Comparison of ENCODE assay signal across 35 cellular contexts in genomic region chr10:23148214-23148613, GRCh38. TPM values are rescaled to one million over a fixed set of nuclear protein-coding genes. Genes with fewer than 3 reads are reported as not detected.
"Had no signal": no experiment of that assay in that cellular context is flagged by ENCODE, and none has a peak within 500 bp of the region (broad histone marks: within the 10 kb centered on the region; RNA-seq: fewer than 3 reads in every experiment).

No MANE protein-coding gene starts in this region.

- FAIRE-seq: kidney had no signal

- DNase-seq: dermis blood vessel endothelial cell; foreskin keratinocyte; heart left ventricle; kidney; left cardiac atrium; left lung; mesenchymal stem cell; mucosa of descending colon; naive B cell; nucleus accumbens; sigmoid colon; stimulated activated CD4-positive, alpha-beta T cell treated with anti-CD3 and anti-CD28 coated beads, Interleukin-2, amount 100 ng/mL, for 24 hours; stimulated activated CD4-positive, alpha-beta T cell treated with anti-CD3 and anti-CD28 coated beads, Interleukin-4, amount 100 ng/mL, for 24 hours; stimulated activated naive CD4-positive, alpha-beta T cell treated with Interleukin-2 at 50 U/mL for 16 hours; stomach; tibial artery had no signal

- H2AFZ ChIP-seq: hepatocyte, neural progenitor cell had no signal

- H3K4me1 ChIP-seq: esophagus muscularis mucosa, foreskin keratinocyte, gastroesophageal sphincter, left lung, neural progenitor cell, prostate gland, right atrium auricular region, sigmoid colon, stomach, tibial artery, upper lobe of left lung, vagina had no signal

- H3K36me3 ChIP-seq: esophagus muscularis mucosa, gastroesophageal sphincter, heart left ventricle, left lung, neural progenitor cell, prostate gland, right atrium auricular region, sigmoid colon, stomach, tibial artery, upper lobe of left lung, vagina had no signal

- H3K4me3 ChIP-seq: coronary artery, esophagus muscularis mucosa, gastroesophageal sphincter, heart left ventricle, hepatocyte, left lung, mucosa of descending colon, neural progenitor cell, prostate gland, right atrium auricular region, sigmoid colon, stomach, tibial artery, upper lobe of left lung, vagina had no signal

- H3K9me3 ChIP-seq: esophagus muscularis mucosa, gastroesophageal sphincter, heart left ventricle, left lung, mucosa of descending colon, prostate gland, right atrium auricular region, sigmoid colon, stomach, tibial artery, upper lobe of left lung, vagina had no signal

- H3K27me3 ChIP-seq: esophagus muscularis mucosa, gastroesophageal sphincter, hepatocyte, neural progenitor cell, right atrium auricular region, sigmoid colon, tibial artery, upper lobe of left lung, vagina had no signal

- H3K9ac ChIP-seq: neural progenitor cell had no signal

- H3K4me2 ChIP-seq: hepatocyte, neural progenitor cell had no signal

- H3K79me2 ChIP-seq: hepatocyte had no signal

- ATAC-seq: foreskin keratinocyte; gastroesophageal sphincter; heart left ventricle; left cardiac atrium; mucosa of descending colon; stimulated activated effector memory CD8-positive, alpha-beta T cell treated with anti-CD3 and anti-CD28 coated beads, Interleukin-12 subunit alpha, Interleukin-12 subunit beta, amount 100 ng/mL, for 72 hours had no signal

- H3K27ac ChIP-seq: coronary artery, epithelial cell of prostate, esophagus muscularis mucosa, foreskin keratinocyte, gastroesophageal sphincter, heart left ventricle, hepatocyte, left lung, neural progenitor cell, prostate gland, right atrium auricular region, sigmoid colon, stomach, tibial artery, upper lobe of left lung, vagina had no signal

RNA-seq across cellular contexts. Expression of gene PTF1A, which starts 43.9 kb away (rescaled TPM):
- total RNA-seq: dermis blood vessel endothelial cell, esophagus muscularis mucosa, fibroblast of lung, foreskin keratinocyte, gastroesophageal sphincter, heart left ventricle, hepatocyte, kidney, left cardiac atrium, left lung, lower leg skin, lung microvascular endothelial cell, mesothelial cell of epicardium, mucosa of descending colon, osteocyte, right atrium auricular region, sigmoid colon, skeletal muscle tissue, subcutaneous adipose tissue, temporal lobe, upper lobe of left lung, vagina had no signal
- polyA plus RNA-seq: fibroblast of lung, foreskin keratinocyte, heart left ventricle, hepatocyte, sigmoid colon had no signal
